Comparison of ENCODE assay signal across 12 cellular contexts in the genomic region with DNA sequence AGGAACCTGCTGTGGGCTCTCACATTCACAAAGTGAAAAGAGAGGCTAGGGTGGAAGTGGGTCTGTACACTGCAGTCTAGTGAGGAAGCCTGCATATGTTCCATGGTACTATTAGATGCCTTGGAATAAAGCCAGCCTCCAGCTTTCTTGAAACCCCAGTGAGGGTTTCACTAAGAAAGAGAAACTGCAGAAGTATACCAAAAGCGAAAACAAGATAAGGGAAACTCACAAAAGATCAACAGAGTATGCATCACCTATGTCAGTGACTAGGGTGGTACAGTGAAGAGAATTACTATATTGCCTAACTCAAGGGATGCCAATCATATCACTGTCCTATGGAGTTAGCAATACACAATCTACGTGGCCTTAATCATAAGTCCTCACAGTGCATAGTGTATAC.
DNase-seq lines count a peak whose midpoint lies in the region; ATAC-seq, FAIRE-seq and TF ChIP-seq lines count a peak whose summit lies in the region.
"Had no signal": no experiment of that assay in that cellular context is flagged by ENCODE, and none has a peak within 500 bp of the region (broad histone marks: within the 10 kb centered on the region; RNA-seq: fewer than 3 reads in every experiment).

No MANE protein-coding gene starts in this region.

- H3K27me3 Mint-ChIP-seq in activated T-cell treated with anti-CD3 and anti-CD28 coated beads, Interleukin-2, amount 50 U/mL, for 72 hours (ENCODE audit: low read depth): peaks cover 5% of the 10 kb centered on the region
- H3K27me3 Mint-ChIP-seq in chondrocyte (ENCODE audit: low read depth): no peaks in the 10 kb centered on the region

- peaks cover 6 to 10% of the 10 kb centered on the region in 2 donors for H3K9me3 Mint-ChIP-seq in activated T-cell treated with anti-CD3 and anti-CD28 coated beads, Interleukin-2, amount 50 U/mL, for 72 hours
- H3K9me3 Mint-ChIP-seq in chondrocyte (ENCODE audit: low read depth): peaks cover 5% of the 10 kb centered on the region

- dilution Hi-C loops in keratinocyte (cut with MboI; ENCODE audit: extremely low pct_ligation_motif_present, low sequenced_read_pairs): no loop called here

- H2AFZ ChIP-seq in keratinocyte (ENCODE audit: control insufficient read depth, low read length): no peak overlapping the region

- H3K27ac ChIP-seq in keratinocyte (ENCODE audit: control insufficient read depth, insufficient read depth, low read length): peak overlapping the region; percentile 73
- H3K27ac ChIP-seq: vagina had no signal

- peak; percentile 44 for FAIRE-seq in keratinocyte (lab: Jason Lieb, UNC)

- H3K4me1 Mint-ChIP-seq in activated T-cell treated with anti-CD3 and anti-CD28 coated beads, Interleukin-2, amount 50 U/mL, for 72 hours (ENCODE audit: low read depth): peaks cover 35% of the 10 kb centered on the region
- peaks cover 12% of the 10 kb centered on the region for H3K4me1 Mint-ChIP-seq in chondrocyte (ENCODE audit: low read depth)
- H3K4me1 Mint-ChIP-seq: activated B cell treated with CpG ODN at 0.5 μM for 24 hours, brain had no signal

- peaks cover 0 to 7% of the 10 kb centered on the region in 2 donors for H3K36me3 Mint-ChIP-seq in activated T-cell treated with anti-CD3 and anti-CD28 coated beads, Interleukin-2, amount 50 U/mL, for 72 hours (ENCODE audit: insufficient read depth in 2 of 2)
- H3K36me3 Mint-ChIP-seq in chondrocyte (ENCODE audit: low read depth): no peaks in the 10 kb centered on the region
- H3K36me3 Mint-ChIP-seq: brain had no signal

- H3K4me3 Mint-ChIP-seq in activated T-cell treated with anti-CD3 and anti-CD28 coated beads, Interleukin-2, amount 50 U/mL, for 72 hours: no peak overlapping the region
- no peak overlapping the region for H3K4me3 Mint-ChIP-seq in chondrocyte (ENCODE audit: unreplicated experiment)
- H3K4me3 Mint-ChIP-seq: activated B cell treated with CpG ODN at 0.5 μM for 24 hours, brain had no signal

- H3K79me2 ChIP-seq in keratinocyte (ENCODE audit: control insufficient read depth, insufficient read depth, low read length): no peaks in the 10 kb centered on the region

- no peak overlapping the region for H3K9ac ChIP-seq in keratinocyte (ENCODE audit: control insufficient read depth, extremely low read depth, insufficient read depth, low read length)

- H3K9me3 ChIP-seq in keratinocyte (ENCODE audit: control insufficient read depth, low read depth, low read length): no peaks in the 10 kb centered on the region
- H3K9me3 ChIP-seq: vagina had no signal

- ATAC-seq in activated T-cell treated with anti-CD3 and anti-CD28 coated beads, Interleukin-2, amount 50 U/mL, for 72 hours (replicated peaks in 1 of 2): peak; percentile 79 to 81
- peak; percentile 72 for ATAC-seq in HG02571 (IDR thresholded peaks at IDR 0.05; ENCODE audit: unreplicated experiment)
- peak; percentile 95 for ATAC-seq in HG03469 (IDR thresholded peaks at IDR 0.05; ENCODE audit: unreplicated experiment)

- no peaks in the 10 kb centered on the region for H3K9me1 ChIP-seq in keratinocyte (ENCODE audit: control insufficient read depth, extremely low read depth, insufficient read depth, low read length)

- H3K27ac Mint-ChIP-seq in activated T-cell treated with anti-CD3 and anti-CD28 coated beads, Interleukin-2, amount 50 U/mL, for 72 hours: no peak overlapping the region
- no peak overlapping the region for H3K27ac Mint-ChIP-seq in chondrocyte (ENCODE audit: unreplicated experiment)
- H3K27ac Mint-ChIP-seq: activated B cell treated with CpG ODN at 0.5 μM for 24 hours, brain had no signal

- H3K27me3 ChIP-seq in keratinocyte (ENCODE audit: control insufficient read depth, extremely low read depth, insufficient read depth, low read length): no peaks in the 10 kb centered on the region
- H3K27me3 ChIP-seq: vagina had no signal

- no peaks in the 10 kb centered on the region for H4K20me1 ChIP-seq in keratinocyte (ENCODE audit: control insufficient read depth, extremely low read depth, insufficient read depth, low read length)

- TF ChIP-seq CTCF in keratinocyte (optimal IDR thresholded peaks at IDR 0.05 in 1 of 3, IDR thresholded peaks at IDR 0.05 in 1 of 3, conservative IDR thresholded peaks at IDR 0.05 in 1 of 3; ENCODE audit: extremely low read depth in 1 of 3, insufficient read depth in 2 of 3, low read length in 3 of 3) (no peak), chondrocyte (IDR thresholded peaks at IDR 0.05) (no peak)

- no peaks in the 10 kb centered on the region for H3K36me3 ChIP-seq in keratinocyte (ENCODE audit: control insufficient read depth in 2 of 2, extremely low read depth in 1 of 2, insufficient read depth in 2 of 2, low read length in 2 of 2)
- H3K36me3 ChIP-seq: vagina had no signal

- H3K4me3 ChIP-seq in keratinocyte (ENCODE audit: control insufficient read depth in 2 of 3, extremely low read depth in 1 of 3, insufficient read depth in 2 of 3, low read depth in 1 of 3, low read length in 3 of 3): no peak overlapping the region
- H3K4me3 ChIP-seq: vagina had no signal

- peak; percentile 6 to 10 for DNase-seq in activated T-cell treated with anti-CD3 and anti-CD28 coated beads, Interleukin-2, amount 50 U/mL, for 72 hours
- DNase-seq in activated T-cell treated with anti-CD3 and anti-CD28 coated beads, Interleukin-2, amount 50 U/mL, for 1 hour: no peak
- DNase-seq in keratinocyte (ENCODE audit: low read depth, low spot score): no peak
- DNase-seq in nucleus accumbens (lab: John Stamatoyannopoulos, UW): no peak
- no peak for DNase-seq in COR-L47 (lab: John Stamatoyannopoulos, UW)
- DNase-seq in chondrocyte (ENCODE audit: low spot score): no peak
- DNase-seq: activated B cell treated with CpG ODN at 0.5 μM for 24 hours, glutamatergic neuron had no signal

- peak overlapping the region; percentile 81 for H3K4me2 ChIP-seq in keratinocyte (ENCODE audit: control insufficient read depth, extremely low read depth, insufficient read depth, low read depth, low read length)

- peaks cover 51% of the 10 kb centered on the region for H3K4me1 ChIP-seq in keratinocyte (ENCODE audit: control insufficient read depth, extremely low read depth, insufficient read depth, low read length)
- H3K4me1 ChIP-seq: vagina had no signal

Comparison
In these comparisons a context has a peak if more than half of its experiments do, and no peak if none do; other contexts are left out.
1. DNase-seq: peak in activated T-cell treated with anti-CD3 and anti-CD28 coated beads, Interleukin-2, amount 50 U/mL, for 72 hours (2 of 2); none in activated T-cell treated with anti-CD3 and anti-CD28 coated beads, Interleukin-2, amount 50 U/mL, for 1 hour (single experiment), keratinocyte (single experiment), nucleus accumbens (0 of 56), COR-L47 (single experiment) and chondrocyte (single experiment).
2. Peak in every context shown above with its lines, with median percentiles within 50 percentile points of each other: ATAC-seq.